Comparison of ENCODE assay signal across 1 cellular context in the genomic region with DNA sequence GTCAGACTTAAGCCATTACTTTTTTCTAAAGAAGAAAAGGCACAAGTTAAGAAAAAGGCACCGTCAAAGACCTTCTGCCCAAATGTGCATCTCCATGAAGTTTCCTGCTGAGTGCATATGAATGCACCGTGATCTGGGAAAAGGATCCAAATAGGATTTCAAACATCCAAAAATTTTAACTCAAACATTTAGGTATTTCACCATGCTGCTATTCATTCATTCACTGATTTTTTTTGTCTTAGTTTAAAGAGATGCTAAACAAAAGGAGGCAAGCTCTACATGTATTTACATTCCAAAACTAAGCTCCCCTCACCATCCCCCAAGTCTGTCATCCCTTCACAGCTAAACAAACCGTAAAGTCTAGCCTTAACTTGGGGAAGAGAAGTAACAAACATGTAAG.
A peak's percentile ranks its signal among the peaks of the same experiment; 100 is the strongest.
TF ChIP-seq lines count a peak whose summit lies in the region.

No MANE protein-coding gene starts in this region.

TF ChIP-seq in H1, 55 proteins besides CTCF, POLR2A, EP300 and RAD21 (continued from another document):
- TF ChIP-seq, protein P1, sequence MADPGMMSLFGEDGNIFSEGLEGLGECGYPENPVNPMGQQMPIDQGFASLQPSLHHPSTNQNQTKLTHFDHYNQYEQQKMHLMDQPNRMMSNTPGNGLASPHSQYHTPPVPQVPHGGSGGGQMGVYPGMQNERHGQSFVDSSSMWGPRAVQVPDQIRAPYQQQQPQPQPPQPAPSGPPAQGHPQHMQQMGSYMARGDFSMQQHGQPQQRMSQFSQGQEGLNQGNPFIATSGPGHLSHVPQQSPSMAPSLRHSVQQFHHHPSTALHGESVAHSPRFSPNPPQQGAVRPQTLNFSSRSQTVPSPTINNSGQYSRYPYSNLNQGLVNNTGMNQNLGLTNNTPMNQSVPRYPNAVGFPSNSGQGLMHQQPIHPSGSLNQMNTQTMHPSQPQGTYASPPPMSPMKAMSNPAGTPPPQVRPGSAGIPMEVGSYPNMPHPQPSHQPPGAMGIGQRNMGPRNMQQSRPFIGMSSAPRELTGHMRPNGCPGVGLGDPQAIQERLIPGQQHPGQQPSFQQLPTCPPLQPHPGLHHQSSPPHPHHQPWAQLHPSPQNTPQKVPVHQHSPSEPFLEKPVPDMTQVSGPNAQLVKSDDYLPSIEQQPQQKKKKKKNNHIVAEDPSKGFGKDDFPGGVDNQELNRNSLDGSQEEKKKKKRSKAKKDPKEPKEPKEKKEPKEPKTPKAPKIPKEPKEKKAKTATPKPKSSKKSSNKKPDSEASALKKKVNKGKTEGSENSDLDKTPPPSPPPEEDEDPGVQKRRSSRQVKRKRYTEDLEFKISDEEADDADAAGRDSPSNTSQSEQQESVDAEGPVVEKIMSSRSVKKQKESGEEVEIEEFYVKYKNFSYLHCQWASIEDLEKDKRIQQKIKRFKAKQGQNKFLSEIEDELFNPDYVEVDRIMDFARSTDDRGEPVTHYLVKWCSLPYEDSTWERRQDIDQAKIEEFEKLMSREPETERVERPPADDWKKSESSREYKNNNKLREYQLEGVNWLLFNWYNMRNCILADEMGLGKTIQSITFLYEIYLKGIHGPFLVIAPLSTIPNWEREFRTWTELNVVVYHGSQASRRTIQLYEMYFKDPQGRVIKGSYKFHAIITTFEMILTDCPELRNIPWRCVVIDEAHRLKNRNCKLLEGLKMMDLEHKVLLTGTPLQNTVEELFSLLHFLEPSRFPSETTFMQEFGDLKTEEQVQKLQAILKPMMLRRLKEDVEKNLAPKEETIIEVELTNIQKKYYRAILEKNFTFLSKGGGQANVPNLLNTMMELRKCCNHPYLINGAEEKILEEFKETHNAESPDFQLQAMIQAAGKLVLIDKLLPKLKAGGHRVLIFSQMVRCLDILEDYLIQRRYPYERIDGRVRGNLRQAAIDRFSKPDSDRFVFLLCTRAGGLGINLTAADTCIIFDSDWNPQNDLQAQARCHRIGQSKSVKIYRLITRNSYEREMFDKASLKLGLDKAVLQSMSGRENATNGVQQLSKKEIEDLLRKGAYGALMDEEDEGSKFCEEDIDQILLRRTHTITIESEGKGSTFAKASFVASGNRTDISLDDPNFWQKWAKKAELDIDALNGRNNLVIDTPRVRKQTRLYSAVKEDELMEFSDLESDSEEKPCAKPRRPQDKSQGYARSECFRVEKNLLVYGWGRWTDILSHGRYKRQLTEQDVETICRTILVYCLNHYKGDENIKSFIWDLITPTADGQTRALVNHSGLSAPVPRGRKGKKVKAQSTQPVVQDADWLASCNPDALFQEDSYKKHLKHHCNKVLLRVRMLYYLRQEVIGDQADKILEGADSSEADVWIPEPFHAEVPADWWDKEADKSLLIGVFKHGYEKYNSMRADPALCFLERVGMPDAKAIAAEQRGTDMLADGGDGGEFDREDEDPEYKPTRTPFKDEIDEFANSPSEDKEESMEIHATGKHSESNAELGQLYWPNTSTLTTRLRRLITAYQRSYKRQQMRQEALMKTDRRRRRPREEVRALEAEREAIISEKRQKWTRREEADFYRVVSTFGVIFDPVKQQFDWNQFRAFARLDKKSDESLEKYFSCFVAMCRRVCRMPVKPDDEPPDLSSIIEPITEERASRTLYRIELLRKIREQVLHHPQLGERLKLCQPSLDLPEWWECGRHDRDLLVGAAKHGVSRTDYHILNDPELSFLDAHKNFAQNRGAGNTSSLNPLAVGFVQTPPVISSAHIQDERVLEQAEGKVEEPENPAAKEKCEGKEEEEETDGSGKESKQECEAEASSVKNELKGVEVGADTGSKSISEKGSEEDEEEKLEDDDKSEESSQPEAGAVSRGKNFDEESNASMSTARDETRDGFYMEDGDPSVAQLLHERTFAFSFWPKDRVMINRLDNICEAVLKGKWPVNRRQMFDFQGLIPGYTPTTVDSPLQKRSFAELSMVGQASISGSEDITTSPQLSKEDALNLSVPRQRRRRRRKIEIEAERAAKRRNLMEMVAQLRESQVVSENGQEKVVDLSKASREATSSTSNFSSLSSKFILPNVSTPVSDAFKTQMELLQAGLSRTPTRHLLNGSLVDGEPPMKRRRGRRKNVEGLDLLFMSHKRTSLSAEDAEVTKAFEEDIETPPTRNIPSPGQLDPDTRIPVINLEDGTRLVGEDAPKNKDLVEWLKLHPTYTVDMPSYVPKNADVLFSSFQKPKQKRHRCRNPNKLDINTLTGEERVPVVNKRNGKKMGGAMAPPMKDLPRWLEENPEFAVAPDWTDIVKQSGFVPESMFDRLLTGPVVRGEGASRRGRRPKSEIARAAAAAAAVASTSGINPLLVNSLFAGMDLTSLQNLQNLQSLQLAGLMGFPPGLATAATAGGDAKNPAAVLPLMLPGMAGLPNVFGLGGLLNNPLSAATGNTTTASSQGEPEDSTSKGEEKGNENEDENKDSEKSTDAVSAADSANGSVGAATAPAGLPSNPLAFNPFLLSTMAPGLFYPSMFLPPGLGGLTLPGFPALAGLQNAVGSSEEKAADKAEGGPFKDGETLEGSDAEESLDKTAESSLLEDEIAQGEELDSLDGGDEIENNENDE (IDR thresholded peaks at IDR 0.05; ENCODE audit: insufficient replicate concordance, low read length): peak; percentile 98
- TF ChIP-seq, protein P2, sequence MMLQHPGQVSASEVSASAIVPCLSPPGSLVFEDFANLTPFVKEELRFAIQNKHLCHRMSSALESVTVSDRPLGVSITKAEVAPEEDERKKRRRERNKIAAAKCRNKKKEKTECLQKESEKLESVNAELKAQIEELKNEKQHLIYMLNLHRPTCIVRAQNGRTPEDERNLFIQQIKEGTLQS (IDR thresholded peaks at IDR 0.05; ENCODE audit: insufficient read depth, low read depth, low read length): no peak
- TF ChIP-seq ASH2L (IDR thresholded peaks at IDR 0.05; ENCODE audit: low read length): peak; percentile 82
- peak; percentile 76 to 98; a peak in 3 of 4 replicates for TF ChIP-seq HDAC2 (IDR thresholded peaks at IDR 0.05; ENCODE audit: borderline replicate concordance in 1 of 2, low read depth in 2 of 2, low read length in 2 of 2)
- TF ChIP-seq POU5F1 (IDR thresholded peaks at IDR 0.05; ENCODE audit: low read depth, low read length): peak; percentile 99
- TF ChIP-seq CHD1 (IDR thresholded peaks at IDR 0.05; ENCODE audit: low read depth, low read length): no peak
- TF ChIP-seq NANOG (IDR thresholded peaks at IDR 0.05; ENCODE audit: insufficient read depth, low read depth, low read length, poor library complexity, severe bottlenecking): peak; percentile 93
- TF ChIP-seq BCL11A (IDR thresholded peaks at IDR 0.05; ENCODE audit: low read depth in 2 of 2, low read length in 2 of 2): peak in 1 of 2 experiments; percentile 69
- peak; percentile 44; the same call in 1 of the 2 replicates for TF ChIP-seq CHD2 (IDR thresholded peaks at IDR 0.05; ENCODE audit: low read length)
- TF ChIP-seq TCF12 (IDR thresholded peaks at IDR 0.05; ENCODE audit: low read depth, low read length): peak; percentile 65; the same call in 1 of the 2 replicates
- TF ChIP-seq POLR2AphosphoS5 (IDR thresholded peaks at IDR 0.05; ENCODE audit: low read depth, low read length): no peak
- peak; percentile 87 for TF ChIP-seq TEAD4 (IDR thresholded peaks at IDR 0.05; ENCODE audit: low read depth, low read length)
- TF ChIP-seq MAFK (IDR thresholded peaks at IDR 0.05; ENCODE audit: low read depth, low read length): peak; percentile 15; the same call in 1 of the 2 replicates
- peak; percentile 34; the same call in 1 of the 2 replicates for TF ChIP-seq TBP (IDR thresholded peaks at IDR 0.05; ENCODE audit: low read depth, low read length)
- TF ChIP-seq YY1 (IDR thresholded peaks at IDR 0.05; ENCODE audit: low read depth, low read length): peak; percentile 36; the same call in 1 of the 2 replicates
- TF ChIP-seq, protein P3, sequence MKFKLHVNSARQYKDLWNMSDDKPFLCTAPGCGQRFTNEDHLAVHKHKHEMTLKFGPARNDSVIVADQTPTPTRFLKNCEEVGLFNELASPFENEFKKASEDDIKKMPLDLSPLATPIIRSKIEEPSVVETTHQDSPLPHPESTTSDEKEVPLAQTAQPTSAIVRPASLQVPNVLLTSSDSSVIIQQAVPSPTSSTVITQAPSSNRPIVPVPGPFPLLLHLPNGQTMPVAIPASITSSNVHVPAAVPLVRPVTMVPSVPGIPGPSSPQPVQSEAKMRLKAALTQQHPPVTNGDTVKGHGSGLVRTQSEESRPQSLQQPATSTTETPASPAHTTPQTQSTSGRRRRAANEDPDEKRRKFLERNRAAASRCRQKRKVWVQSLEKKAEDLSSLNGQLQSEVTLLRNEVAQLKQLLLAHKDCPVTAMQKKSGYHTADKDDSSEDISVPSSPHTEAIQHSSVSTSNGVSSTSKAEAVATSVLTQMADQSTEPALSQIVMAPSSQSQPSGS (IDR thresholded peaks at IDR 0.05; ENCODE audit: low read length): peak; percentile 86; the same call in 1 of the 2 replicates
- TF ChIP-seq RBBP5 (IDR thresholded peaks at IDR 0.05; ENCODE audit: borderline replicate concordance, low read depth, low read length): no peak
- peak; percentile 90 for TF ChIP-seq SP1 (IDR thresholded peaks at IDR 0.05; ENCODE audit: low read depth, low read length)
